In the genomic region with DNA sequence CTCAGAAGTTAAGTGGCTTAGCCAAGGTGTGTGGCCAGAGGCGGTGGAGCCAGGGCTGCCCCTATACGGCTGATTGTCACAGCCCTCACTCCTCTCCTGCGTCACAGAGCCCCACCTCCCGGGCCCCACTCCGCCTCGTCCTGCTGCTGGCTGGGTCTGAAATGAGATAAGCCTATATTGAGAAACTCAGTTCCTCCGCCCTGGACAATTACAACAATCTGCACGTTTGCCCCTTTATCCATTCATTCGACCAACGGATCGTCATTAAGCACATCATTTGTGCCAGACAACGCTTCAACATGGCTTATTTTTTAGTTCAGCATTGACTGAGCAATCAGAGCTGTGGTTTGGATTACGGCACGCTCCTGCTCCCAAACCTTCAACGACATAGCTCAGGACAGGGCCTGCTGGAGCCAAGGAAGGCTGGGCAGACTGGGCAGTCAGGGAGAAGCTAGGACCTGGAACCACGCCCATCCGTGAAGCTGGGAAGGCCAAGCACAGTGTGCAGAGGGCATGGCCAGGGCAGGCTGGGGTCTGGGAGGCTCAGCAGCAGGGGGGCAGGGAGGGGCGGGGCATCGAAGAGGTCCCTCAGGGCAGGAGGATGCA, we compare ENCODE assay signal across 9 cellular contexts. TPM values are rescaled to one million over a fixed set of nuclear protein-coding genes. Genes with fewer than 3 reads are reported as not detected.
A peak's percentile ranks its signal among the peaks of the same experiment; 100 is the strongest.
DNase-seq lines count a peak whose midpoint lies in the region; ATAC-seq, FAIRE-seq and TF ChIP-seq lines count a peak whose summit lies in the region.
"Had no signal": no experiment of that assay in that cellular context is flagged by ENCODE, and none has a peak within 500 bp of the region (broad histone marks: within the 10 kb centered on the region; RNA-seq: fewer than 3 reads in every experiment).

No MANE protein-coding gene starts in this region.

- no peaks in the 10 kb centered on the region for H3K27me3 ChIP-seq in gastrocnemius medialis

- intact Hi-C loops in gastrocnemius medialis (cut with DNase I; ENCODE audit: low total_unique reads): no loop called here

- no peak overlapping the region for H3K4me3 ChIP-seq in gastrocnemius medialis

- H3K27ac Mint-ChIP-seq in activated CD4-positive, alpha-beta memory T cell treated with anti-CD3 and anti-CD28 coated beads, Interleukin-2, amount 10 ng/mL, durations not matched to agents 7 days and 5 days: no peak overlapping the region

- H3K27me3 Mint-ChIP-seq in activated CD4-positive, alpha-beta memory T cell treated with anti-CD3 and anti-CD28 coated beads, Interleukin-2, amount 10 ng/mL, durations not matched to agents 7 days and 5 days: peaks cover 15% of the 10 kb centered on the region

- H3K4me1 Mint-ChIP-seq in activated CD4-positive, alpha-beta memory T cell treated with anti-CD3 and anti-CD28 coated beads, Interleukin-2, amount 10 ng/mL, durations not matched to agents 7 days and 5 days: no peaks in the 10 kb centered on the region

- peak; percentile 30 for TF ChIP-seq POLR2A in erythroblast (IDR thresholded peaks at IDR 0.05; ENCODE audit: low read length)
- no peak for TF ChIP-seq POLR2A in gastrocnemius medialis (IDR thresholded peaks at IDR 0.05)

- CTCF ChIA-PET in activated CD4-positive, alpha-beta memory T cell treated with anti-CD3 and anti-CD28 coated beads, Interleukin-2, amount 10 ng/mL, durations not matched to agents 7 days and 5 days (lab: Charles Lee): no interaction called here

- H3K27ac ChIP-seq in gastrocnemius medialis: no peak overlapping the region

- H3K36me3 Mint-ChIP-seq in activated CD4-positive, alpha-beta memory T cell treated with anti-CD3 and anti-CD28 coated beads, Interleukin-2, amount 10 ng/mL, durations not matched to agents 7 days and 5 days (ENCODE audit: low read depth): no peaks in the 10 kb centered on the region

- peak; percentile 68 for DNase-seq in NCI-H82 (lab: John Stamatoyannopoulos, UW)
- DNase-seq in NCI-H82 treated with DMSO at 0.1 percent for 48 hours (lab: John Stamatoyannopoulos, UW; ENCODE audit: unreplicated experiment): no peak
- DNase-seq in erythroblast (lab: John Stamatoyannopoulos, UW): peak; percentile 90 to 93
- peak; percentile 82 for DNase-seq in mesenteric fat pad (ENCODE audit: low spot score)
- DNase-seq in gastrocnemius medialis: no peak
- no peak for DNase-seq in frontal cortex (ENCODE audit: low spot score in 2 of 2)
- DNase-seq in activated CD4-positive, alpha-beta memory T cell treated with anti-CD3 and anti-CD28 coated beads, Interleukin-2, amount 10 ng/mL, durations not matched to agents 7 days and 5 days: no peak
- DNase-seq in T-helper 9 cell: no peak

- ATAC-seq in gastrocnemius medialis: no peak

- H3K9me3 ChIP-seq in gastrocnemius medialis: no peaks in the 10 kb centered on the region

- POLR2A ChIA-PET in activated CD4-positive, alpha-beta memory T cell treated with anti-CD3 and anti-CD28 coated beads, Interleukin-2, amount 10 ng/mL, durations not matched to agents 7 days and 5 days (lab: Charles Lee): interaction anchor here (1.1 kb wide), 1 partner anchor 16 kb away, joined by 5 read pairs; the partner anchor contains the start of gene EZR

- in situ Hi-C loops in gastrocnemius medialis (cut with MboI; ENCODE audit: low sequenced_read_pairs in 4 of 4): no loop called here

- peaks cover 3% of the 10 kb centered on the region for H3K9me3 Mint-ChIP-seq in activated CD4-positive, alpha-beta memory T cell treated with anti-CD3 and anti-CD28 coated beads, Interleukin-2, amount 10 ng/mL, durations not matched to agents 7 days and 5 days

- no peaks in the 10 kb centered on the region for H3K4me1 ChIP-seq in gastrocnemius medialis

- TF ChIP-seq CTCF in gastrocnemius medialis (IDR thresholded peaks at IDR 0.05 in 4 of 5, conservative IDR thresholded peaks at IDR 0.05 in 1 of 5): no peak

- H3K36me3 ChIP-seq in gastrocnemius medialis: no peaks in the 10 kb centered on the region

- H3K4me3 Mint-ChIP-seq in activated CD4-positive, alpha-beta memory T cell treated with anti-CD3 and anti-CD28 coated beads, Interleukin-2, amount 10 ng/mL, durations not matched to agents 7 days and 5 days: no peak overlapping the region

- FAIRE-seq in frontal cortex (lab: Jason Lieb, UNC): no peak
- FAIRE-seq: A204.1 had no signal

RNA-seq across cellular contexts. Expression of gene EZR, which starts 16.6 kb away (rescaled TPM):
- total RNA-seq in mesenteric fat pad (43.1 TPM), gastrocnemius medialis (10 to 100 TPM; 18.1 to 54.1 (median 33.6) TPM), frontal cortex (114 TPM)
- 100 to 1,000 TPM; 225 to 228 TPM for total RNA-seq in activated CD4-positive, alpha-beta memory T cell treated with anti-CD3 and anti-CD28 coated beads, Interleukin-2, amount 10 ng/mL, durations not matched to agents 7 days and 5 days

Comparison
In these comparisons a context has a peak if more than half of its experiments do, and no peak if none do; other contexts are left out.
1. DNase-seq: peak in NCI-H82 (single experiment), erythroblast (2 of 2) and mesenteric fat pad (single experiment); none in NCI-H82 treated with DMSO at 0.1 percent for 48 hours (single experiment), gastrocnemius medialis (0 of 2), frontal cortex (0 of 2), activated CD4-positive, alpha-beta memory T cell treated with anti-CD3 and anti-CD28 coated beads, Interleukin-2, amount 10 ng/mL, durations not matched to agents 7 days and 5 days (single experiment) and T-helper 9 cell (single experiment).